ENCODE assay signal across 9 cellular contexts in genomic region chr1:12001996-12002493, GRCh38. TPM values are rescaled to one million over a fixed set of nuclear protein-coding genes. Genes with fewer than 3 reads are reported as not detected.
DNase-seq lines count a peak whose midpoint lies in the region; ATAC-seq and TF ChIP-seq lines count a peak whose summit lies in the region.
"Had no signal": no experiment of that assay in that cellular context is flagged by ENCODE, and none has a peak within 500 bp of the region (broad histone marks: within the 10 kb centered on the region; RNA-seq: fewer than 3 reads in every experiment).

No MANE protein-coding gene starts in this region.

- no peak overlapping the region for H3K4me3 Mint-ChIP-seq in activated T-cell treated with anti-CD3 and anti-CD28 coated beads, Interleukin-2, amount 50 U/mL, for 24 hours
- H3K4me3 Mint-ChIP-seq in WTC11 (no peak overlapping the region), type B pancreatic cell (no peak overlapping the region)

- CTCF ChIA-PET in WTC11 (lab: Charles Lee), result interaction anchor here (1.2 kb wide), 1 partner anchor 260 kb away, joined by 3 read pairs; no protein-coding TSS in a partner anchor

- DNase-seq in activated T-cell treated with anti-CD3 and anti-CD28 coated beads, Interleukin-2, amount 50 U/mL, for 24 hours, result no peak
- DNase-seq in activated T-cell treated with anti-CD3 and anti-CD28 coated beads, Interleukin-2, amount 50 U/mL, for 1 hour, result no peak
- no peak for DNase-seq in WTC11 (ENCODE audit: low spot score)
- peak; percentile 46 for DNase-seq in glomerular visceral epithelial cell (ENCODE audit: extremely low spot score)
- no peak for DNase-seq in sciatic nerve (ENCODE audit: low spot score)
- no peak for DNase-seq in type B pancreatic cell (ENCODE audit: extremely low spot score, unreplicated experiment)

- H3K9me3 Mint-ChIP-seq in activated T-cell treated with anti-CD3 and anti-CD28 coated beads, Interleukin-2, amount 50 U/mL, for 24 hours, result no peaks in the 10 kb centered on the region
- H3K9me3 Mint-ChIP-seq in WTC11, result no peaks in the 10 kb centered on the region
- H3K9me3 Mint-ChIP-seq in type B pancreatic cell, result no peaks in the 10 kb centered on the region

- peaks cover 91% of the 10 kb centered on the region for H3K36me3 Mint-ChIP-seq in activated T-cell treated with anti-CD3 and anti-CD28 coated beads, Interleukin-2, amount 50 U/mL, for 24 hours (ENCODE audit: low read depth)
- peaks cover 81% of the 10 kb centered on the region for H3K36me3 Mint-ChIP-seq in WTC11
- peaks cover 28% of the 10 kb centered on the region for H3K36me3 Mint-ChIP-seq in type B pancreatic cell

- intact Hi-C loops in sciatic nerve (cut with DNase I), result no loop called here

- H3K27ac Mint-ChIP-seq in activated T-cell treated with anti-CD3 and anti-CD28 coated beads, Interleukin-2, amount 50 U/mL, for 24 hours, result peak overlapping the region; percentile 53
- H3K27ac Mint-ChIP-seq in WTC11 (no peak overlapping the region), type B pancreatic cell (no peak overlapping the region)

- POLR2A ChIA-PET in WTC11 (lab: Charles Lee), result no interaction called here

- peaks cover 8% of the 10 kb centered on the region for H3K4me1 Mint-ChIP-seq in activated T-cell treated with anti-CD3 and anti-CD28 coated beads, Interleukin-2, amount 50 U/mL, for 24 hours (ENCODE audit: low read depth)
- no peaks in the 10 kb centered on the region for H3K4me1 Mint-ChIP-seq in WTC11
- no peaks in the 10 kb centered on the region for H3K4me1 Mint-ChIP-seq in type B pancreatic cell (ENCODE audit: unreplicated experiment)

- ATAC-seq in WTC11 (no peak), sciatic nerve (peak; percentile 32), HG02798 (IDR thresholded peaks at IDR 0.05; ENCODE audit: poor library complexity, unreplicated experiment) (no peak), HG02759 (IDR thresholded peaks at IDR 0.05; ENCODE audit: unreplicated experiment) (no peak)
- ATAC-seq: activated CD4-positive, CD25-positive, alpha-beta regulatory T cell treated with anti-CD3 and anti-CD28 coated beads, Interleukin-2, amount 50 U/mL, for 24 hours had no signal

- TF ChIP-seq CTCF in WTC11 (IDR thresholded peaks at IDR 0.05), result no peak
- TF ChIP-seq CTCF in type B pancreatic cell (conservative IDR thresholded peaks at IDR 0.05), result no peak

- H3K27me3 Mint-ChIP-seq in activated T-cell treated with anti-CD3 and anti-CD28 coated beads, Interleukin-2, amount 50 U/mL, for 24 hours, result no peaks in the 10 kb centered on the region
- H3K27me3 Mint-ChIP-seq in WTC11 (ENCODE audit: low read depth), result no peaks in the 10 kb centered on the region
- H3K27me3 Mint-ChIP-seq in type B pancreatic cell, result no peaks in the 10 kb centered on the region

TF ChIP-seq in WTC11, 78 proteins besides CTCF, POLR2A, EP300 and RAD21:
- TF ChIP-seq FOXP1 (CRISPR knock-in tag; IDR thresholded peaks at IDR 0.05; ENCODE audit: borderline replicate concordance), result peak; percentile 59; the same call in 1 of the 2 replicates
- no peak for TF ChIP-seq GTF2I (CRISPR knock-in tag; conservative IDR thresholded peaks at IDR 0.05)
- TF ChIP-seq ZNF281 (CRISPR knock-in tag; IDR thresholded peaks at IDR 0.05), result no peak
- TF ChIP-seq TCF7 (CRISPR knock-in tag; IDR thresholded peaks at IDR 0.05; ENCODE audit: low read depth), result 0 out of 2 replicates have a peak, but pooled peaks have one; percentile 42

RNA-seq across cellular contexts. Expression of gene MIIP, which starts 17.3 kb away (rescaled TPM):
- total RNA-seq in WTC11 (2021) (65.6 to 75.1 TPM (median 67.4 TPM) in 3 replicates), sciatic nerve (33.3 TPM), type B pancreatic cell (ENCODE audit: low replicate concordance) (24.0 and 37.6 TPM in 2 replicates)

RNA-seq across cellular contexts. Expression of gene MFN2, which starts 21.8 kb away (rescaled TPM):
- total RNA-seq in WTC11 (2021) (56.8 to 63.0 TPM (median 59.8 TPM) in 3 replicates), sciatic nerve (68.6 TPM), type B pancreatic cell (ENCODE audit: low replicate concordance) (71.4 and 72.3 TPM in 2 replicates)
